Comparison of ENCODE assay signal across 8 cellular contexts in genomic region chr6:166997768-166998255, GRCh38. TPM values are rescaled to one million over a fixed set of nuclear protein-coding genes. Genes with fewer than 3 reads are reported as not detected.
A peak's percentile ranks its signal among the peaks of the same experiment; 100 is the strongest.
DNase-seq lines count a peak whose midpoint lies in the region; ATAC-seq, FAIRE-seq and TF ChIP-seq lines count a peak whose summit lies in the region.

No MANE protein-coding gene starts in this region.

- no peak overlapping the region; the same call in 1 of the 2 replicates for H3K9ac ChIP-seq in KMS-11

- H3K27me3 ChIP-seq in KMS-11 (ENCODE audit: insufficient read depth, low read depth) (no peaks in the 10 kb centered on the region), ascending aorta (no peaks in the 10 kb centered on the region), sigmoid colon (no peaks in the 10 kb centered on the region)

- H2AFZ ChIP-seq in KMS-11 (ENCODE audit: low read depth), result no peak overlapping the region

- ATAC-seq in GM21447 (IDR thresholded peaks at IDR 0.05; ENCODE audit: unreplicated experiment), result peak; percentile 35

- intact Hi-C loops in ascending aorta (cut with DNase I), result loop anchor here (2.0 kb wide), 2 partner anchors 371 to 615 kb away; partner anchors contain the start of genes MPC1 and RPS6KA2
- intact Hi-C loops in sigmoid colon (cut with DNase I), result loop anchor here (2.0 to 10.0 kb wide), 5 partner anchors 41 to 373 kb away; partner anchors contain the start of genes RNASET2 and RPS6KA2

- no peaks in the 10 kb centered on the region for H4K20me1 ChIP-seq in KMS-11 (ENCODE audit: insufficient read depth)

- H3K79me2 ChIP-seq in KMS-11 (ENCODE audit: insufficient read depth, low read depth), result peaks cover 38% of the 10 kb centered on the region; the same call in 1 of the 2 replicates

- TF ChIP-seq EP300 in sigmoid colon (IDR thresholded peaks at IDR 0.05), result no peak

- no peak for FAIRE-seq in D721Med (lab: Jason Lieb, UNC)

- H3K9me3 ChIP-seq in ascending aorta, result no peaks in the 10 kb centered on the region
- no peaks in the 10 kb centered on the region for H3K9me3 ChIP-seq in sigmoid colon

- H3K36me3 ChIP-seq in KMS-11 (ENCODE audit: insufficient read depth) (no peaks in the 10 kb centered on the region), ascending aorta (no peaks in the 10 kb centered on the region), sigmoid colon (no peaks in the 10 kb centered on the region)

- H3K4me1 ChIP-seq in KMS-11 (ENCODE audit: low read depth, poor library complexity, severe bottlenecking) (peaks cover 28% of the 10 kb centered on the region), ascending aorta (peaks cover 7 to 12% of the 10 kb centered on the region in 2 donors), sigmoid colon (peaks cover 0 to 33% (median 16%) of the 10 kb centered on the region in 4 donors)

- H3K27ac ChIP-seq in KMS-11 (no peak overlapping the region), ascending aorta (peak overlapping the region in 1 of 2 donors; percentile 14), sigmoid colon (peak overlapping the region in 3 of 4 donors; percentile 79 to 82 (median 79))

- 4% methylated on average over 38 of the region's 38 CpGs for WGBS in sigmoid colon, 2 donors

- no peak for TF ChIP-seq POLR2A in sigmoid colon (IDR thresholded peaks at IDR 0.05)

- H3K4me2 ChIP-seq in KMS-11, result peak overlapping the region; percentile 88

- TF ChIP-seq CTCF in D721Med (IDR thresholded peaks at IDR 0.05; ENCODE audit: insufficient read depth, missing control alignments) (peak; percentile 27), KMS-11 (conservative IDR thresholded peaks at IDR 0.05; ENCODE audit: low read depth, low read length) (no peak), ascending aorta (IDR thresholded peaks at IDR 0.05) (peak in 2 of 3 experiments; percentile 6 to 11), sigmoid colon (IDR thresholded peaks at IDR 0.05) (peak in 3 of 4 experiments; percentile 29 to 43 (median 40))

- no peak for DNase-seq in D721Med (ENCODE audit: insufficient read length, low spot score)
- peak; percentile 37 to 76 for DNase-seq in SW 1271 (lab: John Stamatoyannopoulos, UW)
- no peak for DNase-seq in ascending aorta (ENCODE audit: low spot score in 2 of 2)
- peak; percentile 42 for DNase-seq in iPS DF 19.7 (ENCODE audit: low read depth, low spot score)
- peak; percentile 68 for DNase-seq in sigmoid colon
- DNase-seq in OCI-M2 (lab: John Stamatoyannopoulos, UW; ENCODE audit: unreplicated experiment), result no peak

- H3K4me3 ChIP-seq in KMS-11 (IDR thresholded peaks at IDR 0.05; ENCODE audit: insufficient read depth, low read depth, low read length) (no peak overlapping the region), ascending aorta (peak overlapping the region; percentile 72 to 96), sigmoid colon (peak overlapping the region; percentile 77 to 97 (median 86))

RNA-seq across cellular contexts. Expression of gene CEP43, which starts 1.4 kb away (rescaled TPM):
- total RNA-seq in ascending aorta (10.7 TPM), sigmoid colon (10 to 100 TPM; 12.8 to 18.0 (median 15.2) TPM)
- 10 to 100 TPM in 2 of 3 donors, 1 to 10 TPM in 1; 6.6 to 19.7 (median 13.7) TPM for polyA plus RNA-seq in sigmoid colon

RNA-seq across cellular contexts. Expression of gene RNASET2, which starts 41.5 kb away (rescaled TPM):
- total RNA-seq in ascending aorta, result 51.9 TPM
- 10 to 100 TPM; 41.0 to 53.1 (median 42.5) TPM for total RNA-seq in sigmoid colon
- 10 to 100 TPM; 35.4 to 83.9 (median 43.9) TPM for polyA plus RNA-seq in sigmoid colon

Comparison
In these comparisons a context has a peak if more than half of its experiments do, and no peak if none do; other contexts are left out.
1. DNase-seq: peak in SW 1271 (2 of 2), iPS DF 19.7 (single experiment) and sigmoid colon (single experiment); none in D721Med (single experiment), ascending aorta (0 of 2) and OCI-M2 (single experiment).